Comparison of ENCODE assay signal across 30 cellular contexts in genomic region chr4:109914356-109914755, GRCh38. TPM values are rescaled to one million over a fixed set of nuclear protein-coding genes. Genes with fewer than 3 reads are reported as not detected.
DNase-seq lines count a peak whose midpoint lies in the region; ATAC-seq, FAIRE-seq and TF ChIP-seq lines count a peak whose summit lies in the region.
"Had no signal": no experiment of that assay in that cellular context is flagged by ENCODE, and none has a peak within 500 bp of the region (broad histone marks: within the 10 kb centered on the region; RNA-seq: fewer than 3 reads in every experiment).

No MANE protein-coding gene starts in this region.

- H4K20me1 ChIP-seq in OCI-LY3 (ENCODE audit: insufficient read depth, low read length) (no peaks in the 10 kb centered on the region), neural progenitor cell (ENCODE audit: low read depth) (no peaks in the 10 kb centered on the region)
- H4K20me1 ChIP-seq: BLaER1 had no signal

- H3K27me3 ChIP-seq in OCI-LY3 (ENCODE audit: low read depth, low read length): no peaks in the 10 kb centered on the region
- H3K27me3 ChIP-seq in right cardiac atrium (ENCODE audit: control insufficient read depth, insufficient read depth): no peaks in the 10 kb centered on the region
- no peaks in the 10 kb centered on the region for H3K27me3 ChIP-seq in neural progenitor cell
- H3K27me3 ChIP-seq: ascending aorta, BLaER1, suprapubic skin had no signal

- peak overlapping the region; percentile 60 for H3K4me3 Mint-ChIP-seq in neural progenitor cell
- no peak overlapping the region for H3K4me3 Mint-ChIP-seq in activated T-helper 17 cell treated with anti-CD3 and anti-CD28 coated beads, Interleukin-2, amount 50 U/mL, for 72 hours
- H3K4me3 Mint-ChIP-seq: activated B cell treated with CpG ODN at 0.5 μM for 24 hours; activated naive CD8-positive, alpha-beta T cell; stimulated activated effector memory CD8-positive, alpha-beta T cell treated with anti-CD3 and anti-CD28 coated beads, Interleukin-12 subunit alpha, Interleukin-12 subunit beta, amount 100 ng/mL, for 72 hours had no signal

- no peaks in the 10 kb centered on the region for H3K27me3 Mint-ChIP-seq in neural progenitor cell (ENCODE audit: insufficient read depth, low read depth)
- H3K27me3 Mint-ChIP-seq in activated T-helper 17 cell treated with anti-CD3 and anti-CD28 coated beads, Interleukin-2, amount 50 U/mL, for 72 hours: peaks cover 45% of the 10 kb centered on the region

- H3K4me1 Mint-ChIP-seq in neural progenitor cell: peaks cover 48% of the 10 kb centered on the region
- no peaks in the 10 kb centered on the region for H3K4me1 Mint-ChIP-seq in activated T-helper 17 cell treated with anti-CD3 and anti-CD28 coated beads, Interleukin-2, amount 50 U/mL, for 72 hours
- H3K4me1 Mint-ChIP-seq: activated B cell treated with CpG ODN at 0.5 μM for 24 hours had no signal

- TF ChIP-seq CTCF in C4-2B (conservative IDR thresholded peaks at IDR 0.05): no peak
- TF ChIP-seq CTCF in OCI-LY3 (IDR thresholded peaks at IDR 0.05; ENCODE audit: low read depth, low read length): no peak
- no peak for TF ChIP-seq CTCF in neural progenitor cell (IDR thresholded peaks at IDR 0.05)

- H2AFZ ChIP-seq in OCI-LY3 (ENCODE audit: low read depth, low read length) (no peak overlapping the region), neural progenitor cell (replicated peaks) (peak overlapping the region; percentile 22)

- no peaks in the 10 kb centered on the region for H3K9me3 ChIP-seq in OCI-LY3 (ENCODE audit: insufficient read depth, low read length)
- no peaks in the 10 kb centered on the region for H3K9me3 ChIP-seq in right cardiac atrium (ENCODE audit: control insufficient read depth, low read length)
- no peaks in the 10 kb centered on the region for H3K9me3 ChIP-seq in neural progenitor cell (ENCODE audit: low read depth)
- H3K9me3 ChIP-seq: ascending aorta, BLaER1, spleen, suprapubic skin had no signal

- no peak for ATAC-seq in right cardiac atrium
- no peak for ATAC-seq in GM18498 (IDR thresholded peaks at IDR 0.05; ENCODE audit: unreplicated experiment)
- ATAC-seq in activated T-helper 17 cell treated with anti-CD3 and anti-CD28 coated beads, Interleukin-2, amount 50 U/mL, for 72 hours (replicated peaks): no peak
- ATAC-seq: HepG2; stimulated activated effector memory CD8-positive, alpha-beta T cell treated with anti-CD3 and anti-CD28 coated beads, Interleukin-12 subunit alpha, Interleukin-12 subunit beta, amount 100 ng/mL, for 72 hours had no signal

- H3K4me2 ChIP-seq in OCI-LY3 (ENCODE audit: low read length) (peak overlapping the region; percentile 58), neural progenitor cell (peak overlapping the region; percentile 36)
- H3K4me2 ChIP-seq: BLaER1 had no signal

- no peak overlapping the region for H3K9ac ChIP-seq in OCI-LY3 (ENCODE audit: low read length)
- H3K9ac ChIP-seq in neural progenitor cell: no peak overlapping the region
- H3K9ac ChIP-seq: BLaER1 had no signal

- H3K36me3 Mint-ChIP-seq in neural progenitor cell: peaks cover 2% of the 10 kb centered on the region
- no peaks in the 10 kb centered on the region for H3K36me3 Mint-ChIP-seq in activated T-helper 17 cell treated with anti-CD3 and anti-CD28 coated beads, Interleukin-2, amount 50 U/mL, for 72 hours (ENCODE audit: low read depth)
- H3K36me3 Mint-ChIP-seq: activated naive CD8-positive, alpha-beta T cell; stimulated activated effector memory CD8-positive, alpha-beta T cell treated with anti-CD3 and anti-CD28 coated beads, Interleukin-12 subunit alpha, Interleukin-12 subunit beta, amount 100 ng/mL, for 72 hours had no signal

- FAIRE-seq in RCC 7860 (lab: Jason Lieb, UNC): no peak
- FAIRE-seq: HepG2, urothelium cell line had no signal

- DNase-seq in right cardiac atrium: no peak
- no peak for DNase-seq in neural progenitor cell (ENCODE audit: low spot score)
- DNase-seq in NCI-H524 treated with DMSO at 0.1 percent for 48 hours (lab: John Stamatoyannopoulos, UW): no peak
- no peak for DNase-seq in RCC 7860 (ENCODE audit: low spot score)
- DNase-seq: activated B cell treated with CpG ODN at 0.5 μM for 24 hours; activated CD4-positive, alpha-beta T cell treated with anti-CD3 and anti-CD28 coated beads, Interleukin-2, amount 50 U/mL, for 48 hours; activated CD8-positive, alpha-beta memory T cell treated with anti-CD3 and anti-CD28 coated beads, Interleukin-2, amount 50 U/mL, for 4 hours; COR-L47; DND-41; effector CD4-positive, alpha-beta T cell; erythroblast; H7; NCI-H1092 treated with DMSO at 0.1 percent for 48 hours; NCI-H1930; NCI-H2227 treated with DMSO at 0.1 percent for 48 hours; NCI-H774; spleen; stimulated activated CD4-positive, alpha-beta T cell treated with anti-CD3 and anti-CD28 coated beads, Interleukin-2, amount 100 ng/mL, for 48 hours; T-helper 9 cell had no signal

- H3K4me1 ChIP-seq in OCI-LY3 (ENCODE audit: low read length) (peaks cover 50% of the 10 kb centered on the region), right cardiac atrium (ENCODE audit: control insufficient read depth, insufficient read depth, low read length) (no peaks in the 10 kb centered on the region), neural progenitor cell (peaks cover 36% of the 10 kb centered on the region)
- H3K4me1 ChIP-seq: ascending aorta, spleen had no signal

- H3K27ac Mint-ChIP-seq in neural progenitor cell: peak overlapping the region; percentile 69
- H3K27ac Mint-ChIP-seq in activated T-helper 17 cell treated with anti-CD3 and anti-CD28 coated beads, Interleukin-2, amount 50 U/mL, for 72 hours: no peak overlapping the region
- H3K27ac Mint-ChIP-seq: activated B cell treated with CpG ODN at 0.5 μM for 24 hours; activated naive CD8-positive, alpha-beta T cell; stimulated activated effector memory CD8-positive, alpha-beta T cell treated with anti-CD3 and anti-CD28 coated beads, Interleukin-12 subunit alpha, Interleukin-12 subunit beta, amount 100 ng/mL, for 72 hours had no signal

- H3K79me2 ChIP-seq in OCI-LY3 (ENCODE audit: low read length): no peaks in the 10 kb centered on the region
- no peaks in the 10 kb centered on the region for H3K79me2 ChIP-seq in neural progenitor cell (ENCODE audit: low read depth)

- no peaks in the 10 kb centered on the region for H3K9me3 Mint-ChIP-seq in neural progenitor cell
- H3K9me3 Mint-ChIP-seq in activated T-helper 17 cell treated with anti-CD3 and anti-CD28 coated beads, Interleukin-2, amount 50 U/mL, for 72 hours: no peaks in the 10 kb centered on the region
- H3K9me3 Mint-ChIP-seq: activated B cell treated with CpG ODN at 0.5 μM for 24 hours; stimulated activated effector memory CD8-positive, alpha-beta T cell treated with anti-CD3 and anti-CD28 coated beads, Interleukin-12 subunit alpha, Interleukin-12 subunit beta, amount 100 ng/mL, for 72 hours had no signal

- intact Hi-C loops in right cardiac atrium (cut with DNase I): no loop called here

- H3K36me3 ChIP-seq in OCI-LY3 (replicated peaks; ENCODE audit: low read depth, low read length) (no peaks in the 10 kb centered on the region), neural progenitor cell (no peaks in the 10 kb centered on the region)
- H3K36me3 ChIP-seq: ascending aorta, BLaER1, spleen, suprapubic skin had no signal

- peak overlapping the region; percentile 59; the same call in 1 of the 2 replicates for H3K27ac ChIP-seq in C4-2B
- H3K27ac ChIP-seq in OCI-LY3 (ENCODE audit: low read length): no peak overlapping the region
- H3K27ac ChIP-seq in right cardiac atrium (ENCODE audit: low read length): no peak overlapping the region
- no peak overlapping the region for H3K27ac ChIP-seq in neural progenitor cell
- H3K27ac ChIP-seq: ascending aorta, BLaER1, spleen, suprapubic skin had no signal

- peaks cover 12% of the 10 kb centered on the region for H3F3A ChIP-seq in neural progenitor cell (ENCODE audit: low read depth)

- no peak overlapping the region for H3K4me3 ChIP-seq in OCI-LY3 (ENCODE audit: low read length)
- peak overlapping the region; percentile 63 for H3K4me3 ChIP-seq in right cardiac atrium (ENCODE audit: low read length)
- peak overlapping the region; percentile 7 for H3K4me3 ChIP-seq in neural progenitor cell
- H3K4me3 ChIP-seq: ascending aorta, BLaER1, spleen, suprapubic skin had no signal

- 78% methylated on average over 2 of the region's 2 CpGs for WGBS in right cardiac atrium

RNA-seq across cellular contexts. Expression of gene EGF, which starts 1.7 kb away (rescaled TPM):
- total RNA-seq in right cardiac atrium: 10 to 100 TPM in 3 of 4 donors, 1 to 10 TPM in 1; 8.8 to 17.8 (median 13.6) TPM
- polyA plus RNA-seq in right cardiac atrium: 5.3 TPM
- 6.2 and 6.6 TPM in 2 replicates for total RNA-seq in neural progenitor cell (ENCODE audit: low replicate concordance)
- total RNA-seq in activated T-helper 17 cell treated with anti-CD3 and anti-CD28 coated beads, Interleukin-2, amount 50 U/mL, for 72 hours: not detected
- total RNA-seq: activated B cell treated with CpG ODN at 0.5 μM for 24 hours, ascending aorta had no signal
